In genomic region chr10:80485410-80486135, GRCh38 we compare ENCODE assay signal across 9 cellular contexts. TPM values are rescaled to one million over a fixed set of nuclear protein-coding genes. Genes with fewer than 3 reads are reported as not detected.
DNase-seq lines count a peak whose midpoint lies in the region; TF ChIP-seq lines count a peak whose summit lies in the region.
"Had no signal": no experiment of that assay in that cellular context is flagged by ENCODE, and none has a peak within 500 bp of the region (broad histone marks: within the 10 kb centered on the region; RNA-seq: fewer than 3 reads in every experiment).

No MANE protein-coding gene starts in this region.

- H3K4me1 Mint-ChIP-seq in activated naive CD4-positive, alpha-beta T cell treated with anti-CD3 and anti-CD28 coated beads for 36 hours (ENCODE audit: low read depth): peaks cover 95% of the 10 kb centered on the region
- H3K4me1 Mint-ChIP-seq in activated naive CD8-positive, alpha-beta T cell (ENCODE audit: low read depth): peaks cover 92% of the 10 kb centered on the region
- H3K4me1 Mint-ChIP-seq in type B pancreatic cell (ENCODE audit: unreplicated experiment): peaks cover 54% of the 10 kb centered on the region
- H3K4me1 Mint-ChIP-seq in chondrocyte (ENCODE audit: low read depth): peaks cover 29% of the 10 kb centered on the region

- no peak for DNase-seq in activated naive CD4-positive, alpha-beta T cell treated with anti-CD3 and anti-CD28 coated beads for 36 hours
- no peak for DNase-seq in activated naive CD4-positive, alpha-beta T cell (lab: John Stamatoyannopoulos, UW)
- no peak for DNase-seq in mesendoderm
- DNase-seq in type B pancreatic cell (ENCODE audit: extremely low spot score, unreplicated experiment): no peak
- no peak for DNase-seq in DMS79 (lab: John Stamatoyannopoulos, UW)
- no peak for DNase-seq in chondrocyte (ENCODE audit: low spot score)
- DNase-seq in activated CD4-positive, CD25-positive, alpha-beta regulatory T cell (lab: John Stamatoyannopoulos, UW): no peak
- DNase-seq: islet precursor cell had no signal

- H2BK15ac ChIP-seq in mesendoderm (replicated peaks; ENCODE audit: low read depth): no peak overlapping the region

- peaks cover 1% of the 10 kb centered on the region for H3K9me3 Mint-ChIP-seq in activated naive CD4-positive, alpha-beta T cell treated with anti-CD3 and anti-CD28 coated beads for 36 hours
- H3K9me3 Mint-ChIP-seq in activated naive CD8-positive, alpha-beta T cell (ENCODE audit: low read depth): no peaks in the 10 kb centered on the region
- H3K9me3 Mint-ChIP-seq in type B pancreatic cell (no peaks in the 10 kb centered on the region), chondrocyte (ENCODE audit: low read depth) (no peaks in the 10 kb centered on the region)

- H3K4me3 ChIP-seq in mesendoderm (ENCODE audit: low read length): no peak overlapping the region

- H4K8ac ChIP-seq in mesendoderm (ENCODE audit: low read depth, low read length): no peak overlapping the region

- H2BK120ac ChIP-seq in mesendoderm (ENCODE audit: low read depth, low read length): no peak overlapping the region

- peaks cover 16% of the 10 kb centered on the region for H3K4me1 ChIP-seq in mesendoderm (ENCODE audit: control insufficient read depth, low read depth, low read length)

- H3K23ac ChIP-seq in mesendoderm (ENCODE audit: low read length): no peak overlapping the region

- H3K79me1 ChIP-seq in mesendoderm (ENCODE audit: low read length): peaks cover 49% of the 10 kb centered on the region

- no peaks in the 10 kb centered on the region for H3K27me3 Mint-ChIP-seq in activated naive CD4-positive, alpha-beta T cell treated with anti-CD3 and anti-CD28 coated beads for 36 hours (ENCODE audit: low read depth)
- H3K27me3 Mint-ChIP-seq in activated naive CD8-positive, alpha-beta T cell: no peaks in the 10 kb centered on the region
- H3K27me3 Mint-ChIP-seq in type B pancreatic cell: no peaks in the 10 kb centered on the region
- H3K27me3 Mint-ChIP-seq in chondrocyte (ENCODE audit: low read depth): no peaks in the 10 kb centered on the region

- no peak for TF ChIP-seq CTCF in type B pancreatic cell (conservative IDR thresholded peaks at IDR 0.05)
- no peak for TF ChIP-seq CTCF in chondrocyte (IDR thresholded peaks at IDR 0.05)

- peak overlapping the region; percentile 36 for H3K4me3 Mint-ChIP-seq in activated naive CD4-positive, alpha-beta T cell treated with anti-CD3 and anti-CD28 coated beads for 36 hours
- peak overlapping the region; percentile 71 for H3K4me3 Mint-ChIP-seq in activated naive CD8-positive, alpha-beta T cell
- H3K4me3 Mint-ChIP-seq in type B pancreatic cell (peak overlapping the region; percentile 30), chondrocyte (ENCODE audit: unreplicated experiment) (no peak overlapping the region)

- H3K9ac ChIP-seq in mesendoderm (ENCODE audit: low read length): no peak overlapping the region

- H3K18ac ChIP-seq in mesendoderm (ENCODE audit: low read length): no peak overlapping the region

- no peak overlapping the region for H2BK5ac ChIP-seq in mesendoderm (ENCODE audit: low read length)

- peak overlapping the region; percentile 5 for H3K56ac ChIP-seq in mesendoderm (ENCODE audit: low read length)

- H3K27me3 ChIP-seq in mesendoderm (ENCODE audit: insufficient read depth, low read length, poor library complexity): no peaks in the 10 kb centered on the region

- H4K5ac ChIP-seq in mesendoderm (ENCODE audit: low read length): no peak overlapping the region

- H3K79me2 ChIP-seq in mesendoderm (ENCODE audit: control insufficient read depth, insufficient read depth, low read length): peaks cover 56% of the 10 kb centered on the region

- H3K27ac Mint-ChIP-seq in activated naive CD4-positive, alpha-beta T cell treated with anti-CD3 and anti-CD28 coated beads for 36 hours: peak overlapping the region; percentile 86
- peak overlapping the region; percentile 90 for H3K27ac Mint-ChIP-seq in activated naive CD8-positive, alpha-beta T cell
- peak overlapping the region; percentile 64 for H3K27ac Mint-ChIP-seq in type B pancreatic cell
- H3K27ac Mint-ChIP-seq in chondrocyte (ENCODE audit: unreplicated experiment): no peak overlapping the region

- no peak overlapping the region for H3K4ac ChIP-seq in mesendoderm (ENCODE audit: low read depth, low read length)

- intact Hi-C loops in activated naive CD4-positive, alpha-beta T cell treated with anti-CD3 and anti-CD28 coated beads for 36 hours (cut with micrococcal nuclease): loop anchor here (1.0 kb wide), 4 partner anchors 8 to 26 kb away; no protein-coding TSS in a partner anchor

- CTCF ChIA-PET in activated naive CD4-positive, alpha-beta T cell treated with anti-CD3 and anti-CD28 coated beads for 36 hours (lab: Charles Lee): interaction anchor here (0.8 to 11.2 kb wide), 9 partner anchors 8 to 108 kb away, joined by 3 to 165 read pairs (median 4); no protein-coding TSS in a partner anchor

- no CpG with 5 or more reads among the region's 14 CpGs for WGBS in mesendoderm (ENCODE audit: extremely low coverage, insufficient coverage, low lambda C conversion rate)

- no peak overlapping the region for H3K4me2 ChIP-seq in mesendoderm (ENCODE audit: low read length)

- no peak overlapping the region for H3K27ac ChIP-seq in mesendoderm (ENCODE audit: low read depth, low read length)

- H3K36me3 Mint-ChIP-seq in activated naive CD4-positive, alpha-beta T cell treated with anti-CD3 and anti-CD28 coated beads for 36 hours (ENCODE audit: low read depth): peaks cover 14% of the 10 kb centered on the region
- peaks cover 17% of the 10 kb centered on the region for H3K36me3 Mint-ChIP-seq in activated naive CD8-positive, alpha-beta T cell
- H3K36me3 Mint-ChIP-seq in type B pancreatic cell: peaks cover 19% of the 10 kb centered on the region
- peaks cover 9% of the 10 kb centered on the region for H3K36me3 Mint-ChIP-seq in chondrocyte (ENCODE audit: low read depth)

- H2AK5ac ChIP-seq in mesendoderm (ENCODE audit: low read length): no peak overlapping the region

- no peaks in the 10 kb centered on the region for H3K36me3 ChIP-seq in mesendoderm (ENCODE audit: control insufficient read depth, insufficient read depth, low read length)

RNA-seq across cellular contexts. Expression of gene TSPAN14, which starts 31.5 kb away (rescaled TPM):
- 10 to 100 TPM; 33.5 to 35.5 TPM for total RNA-seq in activated naive CD4-positive, alpha-beta T cell treated with anti-CD3 and anti-CD28 coated beads for 36 hours
- 32.4 TPM for polyA plus RNA-seq in mesendoderm (2013, experiment 1 of 2)
- polyA plus RNA-seq in mesendoderm (2013, experiment 2 of 2): 30.9 TPM
- total RNA-seq in type B pancreatic cell (ENCODE audit: low replicate concordance): 111 and 159 TPM in 2 replicates
- total RNA-seq in chondrocyte: 23.0 to 57.4 TPM (median 53.8 TPM) in 3 replicates

RNA-seq across cellular contexts. Expression of gene SH2D4B, which starts 52.1 kb away (rescaled TPM):
- total RNA-seq in activated naive CD4-positive, alpha-beta T cell treated with anti-CD3 and anti-CD28 coated beads for 36 hours: under 1 TPM; 0.05 to 0.10 TPM
- 0.06 TPM for polyA plus RNA-seq in mesendoderm (2013, experiment 1 of 2)
- 0.04 TPM for polyA plus RNA-seq in mesendoderm (2013, experiment 2 of 2)
- total RNA-seq in type B pancreatic cell (ENCODE audit: low replicate concordance) (0.07 and 0.10 TPM in 2 replicates), chondrocyte (0.07 TPM in 1 of 3 replicates, not detected in the others)
